1 cellular context compared by ENCODE assay signal in the genomic region with DNA sequence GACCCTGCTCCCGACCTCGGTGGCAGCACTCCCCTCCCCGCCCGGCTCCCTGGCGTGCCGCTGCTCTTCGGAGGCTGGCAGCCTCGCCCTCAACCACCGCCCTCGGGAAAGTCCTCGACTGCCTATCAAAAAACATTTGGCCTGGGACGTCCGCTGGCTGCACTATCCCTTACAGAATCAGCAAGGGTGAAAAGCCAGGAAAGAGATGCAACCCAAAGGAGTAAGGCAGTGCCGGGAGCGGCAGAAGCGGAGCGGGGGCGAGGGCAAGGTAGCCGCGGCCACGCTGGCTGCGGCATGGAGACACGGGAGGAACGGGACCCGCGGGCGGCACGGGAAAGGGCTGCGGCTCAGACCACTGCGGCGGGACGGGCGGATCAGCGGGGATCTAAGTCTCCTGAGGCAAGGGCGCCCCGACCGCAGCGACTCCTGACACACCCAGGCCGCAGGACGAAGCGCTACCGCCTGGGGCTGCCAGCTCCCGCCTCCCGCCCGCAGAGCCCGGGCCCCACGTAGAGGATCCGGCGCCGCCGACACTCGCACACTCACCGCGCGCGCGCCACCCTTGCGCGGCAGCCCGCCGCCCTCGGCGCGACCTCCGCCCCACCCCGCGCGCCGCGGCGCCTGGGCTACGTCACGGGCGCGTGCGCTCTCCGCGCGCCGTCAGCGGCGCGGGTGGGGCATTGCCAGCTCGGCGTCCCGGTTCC.
TF ChIP-seq lines count a peak whose summit lies in the region.

A gene with protein sequence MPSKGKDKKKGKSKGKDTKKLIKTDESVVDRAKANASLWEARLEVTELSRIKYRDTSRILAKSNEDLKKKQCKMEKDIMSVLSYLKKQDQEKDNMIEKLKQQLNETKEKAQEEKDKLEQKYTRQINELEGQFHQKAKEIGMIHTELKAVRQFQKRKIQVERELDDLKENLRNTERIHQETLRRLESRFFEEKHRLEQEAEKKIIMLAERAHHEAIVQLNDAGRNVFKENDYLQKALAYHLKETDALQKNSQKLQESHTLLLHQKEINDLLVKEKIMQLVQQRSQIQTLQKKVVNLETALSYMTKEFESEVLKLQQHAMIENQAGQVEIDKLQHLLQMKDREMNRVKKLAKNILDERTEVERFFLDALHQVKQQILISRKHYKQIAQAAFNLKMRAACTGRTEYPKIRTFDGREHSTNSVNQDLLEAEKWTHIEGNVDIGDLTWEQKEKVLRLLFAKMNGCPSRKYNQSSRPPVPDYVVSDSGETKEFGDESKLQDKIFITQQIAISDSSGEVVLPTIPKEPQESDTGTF (plus strand): TSS at position 646 of the 704 bp plus-strand sequence. CDS start 130 bp downstream, outside the sequence.
A gene with protein sequence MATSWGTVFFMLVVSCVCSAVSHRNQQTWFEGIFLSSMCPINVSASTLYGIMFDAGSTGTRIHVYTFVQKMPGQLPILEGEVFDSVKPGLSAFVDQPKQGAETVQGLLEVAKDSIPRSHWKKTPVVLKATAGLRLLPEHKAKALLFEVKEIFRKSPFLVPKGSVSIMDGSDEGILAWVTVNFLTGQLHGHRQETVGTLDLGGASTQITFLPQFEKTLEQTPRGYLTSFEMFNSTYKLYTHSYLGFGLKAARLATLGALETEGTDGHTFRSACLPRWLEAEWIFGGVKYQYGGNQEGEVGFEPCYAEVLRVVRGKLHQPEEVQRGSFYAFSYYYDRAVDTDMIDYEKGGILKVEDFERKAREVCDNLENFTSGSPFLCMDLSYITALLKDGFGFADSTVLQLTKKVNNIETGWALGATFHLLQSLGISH (minus strand): TSS at position 585 of the 704 bp plus-strand sequence. CDS start 31,186 bp downstream, outside the sequence.

TF ChIP-seq in GM12878, 131 proteins besides CTCF, POLR2A, EP300 and RAD21 (continues in another document):
- TF ChIP-seq, protein P1, sequence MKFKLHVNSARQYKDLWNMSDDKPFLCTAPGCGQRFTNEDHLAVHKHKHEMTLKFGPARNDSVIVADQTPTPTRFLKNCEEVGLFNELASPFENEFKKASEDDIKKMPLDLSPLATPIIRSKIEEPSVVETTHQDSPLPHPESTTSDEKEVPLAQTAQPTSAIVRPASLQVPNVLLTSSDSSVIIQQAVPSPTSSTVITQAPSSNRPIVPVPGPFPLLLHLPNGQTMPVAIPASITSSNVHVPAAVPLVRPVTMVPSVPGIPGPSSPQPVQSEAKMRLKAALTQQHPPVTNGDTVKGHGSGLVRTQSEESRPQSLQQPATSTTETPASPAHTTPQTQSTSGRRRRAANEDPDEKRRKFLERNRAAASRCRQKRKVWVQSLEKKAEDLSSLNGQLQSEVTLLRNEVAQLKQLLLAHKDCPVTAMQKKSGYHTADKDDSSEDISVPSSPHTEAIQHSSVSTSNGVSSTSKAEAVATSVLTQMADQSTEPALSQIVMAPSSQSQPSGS (IDR thresholded peaks at IDR 0.05; ENCODE audit: low read length), result no peak
- peak; percentile 10 for TF ChIP-seq SIX5 (IDR thresholded peaks at IDR 0.05; ENCODE audit: low read depth, low read length, severe bottlenecking)
- TF ChIP-seq RELA (IDR thresholded peaks at IDR 0.05; ENCODE audit: borderline replicate concordance, partially characterized antibody), result peak; percentile 19
- TF ChIP-seq, protein P2, sequence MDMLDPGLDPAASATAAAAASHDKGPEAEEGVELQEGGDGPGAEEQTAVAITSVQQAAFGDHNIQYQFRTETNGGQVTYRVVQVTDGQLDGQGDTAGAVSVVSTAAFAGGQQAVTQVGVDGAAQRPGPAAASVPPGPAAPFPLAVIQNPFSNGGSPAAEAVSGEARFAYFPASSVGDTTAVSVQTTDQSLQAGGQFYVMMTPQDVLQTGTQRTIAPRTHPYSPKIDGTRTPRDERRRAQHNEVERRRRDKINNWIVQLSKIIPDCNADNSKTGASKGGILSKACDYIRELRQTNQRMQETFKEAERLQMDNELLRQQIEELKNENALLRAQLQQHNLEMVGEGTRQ (IDR thresholded peaks at IDR 0.05; ENCODE audit: borderline replicate concordance, low read depth, low read length), result no peak
- TF ChIP-seq CBX3 (IDR thresholded peaks at IDR 0.05; ENCODE audit: borderline replicate concordance, low read depth), result no peak
- TF ChIP-seq, protein P3, sequence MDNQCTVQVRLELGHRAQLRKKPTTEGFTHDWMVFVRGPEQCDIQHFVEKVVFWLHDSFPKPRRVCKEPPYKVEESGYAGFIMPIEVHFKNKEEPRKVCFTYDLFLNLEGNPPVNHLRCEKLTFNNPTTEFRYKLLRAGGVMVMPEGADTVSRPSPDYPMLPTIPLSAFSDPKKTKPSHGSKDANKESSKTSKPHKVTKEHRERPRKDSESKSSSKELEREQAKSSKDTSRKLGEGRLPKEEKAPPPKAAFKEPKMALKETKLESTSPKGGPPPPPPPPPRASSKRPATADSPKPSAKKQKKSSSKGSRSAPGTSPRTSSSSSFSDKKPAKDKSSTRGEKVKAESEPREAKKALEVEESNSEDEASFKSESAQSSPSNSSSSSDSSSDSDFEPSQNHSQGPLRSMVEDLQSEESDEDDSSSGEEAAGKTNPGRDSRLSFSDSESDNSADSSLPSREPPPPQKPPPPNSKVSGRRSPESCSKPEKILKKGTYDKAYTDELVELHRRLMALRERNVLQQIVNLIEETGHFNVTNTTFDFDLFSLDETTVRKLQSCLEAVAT (IDR thresholded peaks at IDR 0.05), result no peak
- TF ChIP-seq, protein P4, sequence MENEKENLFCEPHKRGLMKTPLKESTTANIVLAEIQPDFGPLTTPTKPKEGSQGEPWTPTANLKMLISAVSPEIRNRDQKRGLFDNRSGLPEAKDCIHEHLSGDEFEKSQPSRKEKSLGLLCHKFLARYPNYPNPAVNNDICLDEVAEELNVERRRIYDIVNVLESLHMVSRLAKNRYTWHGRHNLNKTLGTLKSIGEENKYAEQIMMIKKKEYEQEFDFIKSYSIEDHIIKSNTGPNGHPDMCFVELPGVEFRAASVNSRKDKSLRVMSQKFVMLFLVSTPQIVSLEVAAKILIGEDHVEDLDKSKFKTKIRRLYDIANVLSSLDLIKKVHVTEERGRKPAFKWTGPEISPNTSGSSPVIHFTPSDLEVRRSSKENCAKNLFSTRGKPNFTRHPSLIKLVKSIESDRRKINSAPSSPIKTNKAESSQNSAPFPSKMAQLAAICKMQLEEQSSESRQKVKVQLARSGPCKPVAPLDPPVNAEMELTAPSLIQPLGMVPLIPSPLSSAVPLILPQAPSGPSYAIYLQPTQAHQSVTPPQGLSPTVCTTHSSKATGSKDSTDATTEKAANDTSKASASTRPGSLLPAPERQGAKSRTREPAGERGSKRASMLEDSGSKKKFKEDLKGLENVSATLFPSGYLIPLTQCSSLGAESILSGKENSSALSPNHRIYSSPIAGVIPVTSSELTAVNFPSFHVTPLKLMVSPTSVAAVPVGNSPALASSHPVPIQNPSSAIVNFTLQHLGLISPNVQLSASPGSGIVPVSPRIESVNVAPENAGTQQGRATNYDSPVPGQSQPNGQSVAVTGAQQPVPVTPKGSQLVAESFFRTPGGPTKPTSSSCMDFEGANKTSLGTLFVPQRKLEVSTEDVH (IDR thresholded peaks at IDR 0.05; ENCODE audit: low read depth, partially characterized antibody), result no peak
- TF ChIP-seq, protein P5, sequence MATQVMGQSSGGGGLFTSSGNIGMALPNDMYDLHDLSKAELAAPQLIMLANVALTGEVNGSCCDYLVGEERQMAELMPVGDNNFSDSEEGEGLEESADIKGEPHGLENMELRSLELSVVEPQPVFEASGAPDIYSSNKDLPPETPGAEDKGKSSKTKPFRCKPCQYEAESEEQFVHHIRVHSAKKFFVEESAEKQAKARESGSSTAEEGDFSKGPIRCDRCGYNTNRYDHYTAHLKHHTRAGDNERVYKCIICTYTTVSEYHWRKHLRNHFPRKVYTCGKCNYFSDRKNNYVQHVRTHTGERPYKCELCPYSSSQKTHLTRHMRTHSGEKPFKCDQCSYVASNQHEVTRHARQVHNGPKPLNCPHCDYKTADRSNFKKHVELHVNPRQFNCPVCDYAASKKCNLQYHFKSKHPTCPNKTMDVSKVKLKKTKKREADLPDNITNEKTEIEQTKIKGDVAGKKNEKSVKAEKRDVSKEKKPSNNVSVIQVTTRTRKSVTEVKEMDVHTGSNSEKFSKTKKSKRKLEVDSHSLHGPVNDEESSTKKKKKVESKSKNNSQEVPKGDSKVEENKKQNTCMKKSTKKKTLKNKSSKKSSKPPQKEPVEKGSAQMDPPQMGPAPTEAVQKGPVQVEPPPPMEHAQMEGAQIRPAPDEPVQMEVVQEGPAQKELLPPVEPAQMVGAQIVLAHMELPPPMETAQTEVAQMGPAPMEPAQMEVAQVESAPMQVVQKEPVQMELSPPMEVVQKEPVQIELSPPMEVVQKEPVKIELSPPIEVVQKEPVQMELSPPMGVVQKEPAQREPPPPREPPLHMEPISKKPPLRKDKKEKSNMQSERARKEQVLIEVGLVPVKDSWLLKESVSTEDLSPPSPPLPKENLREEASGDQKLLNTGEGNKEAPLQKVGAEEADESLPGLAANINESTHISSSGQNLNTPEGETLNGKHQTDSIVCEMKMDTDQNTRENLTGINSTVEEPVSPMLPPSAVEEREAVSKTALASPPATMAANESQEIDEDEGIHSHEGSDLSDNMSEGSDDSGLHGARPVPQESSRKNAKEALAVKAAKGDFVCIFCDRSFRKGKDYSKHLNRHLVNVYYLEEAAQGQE (IDR thresholded peaks at IDR 0.05; ENCODE audit: low read depth, low read length), result no peak
- TF ChIP-seq, protein P6, sequence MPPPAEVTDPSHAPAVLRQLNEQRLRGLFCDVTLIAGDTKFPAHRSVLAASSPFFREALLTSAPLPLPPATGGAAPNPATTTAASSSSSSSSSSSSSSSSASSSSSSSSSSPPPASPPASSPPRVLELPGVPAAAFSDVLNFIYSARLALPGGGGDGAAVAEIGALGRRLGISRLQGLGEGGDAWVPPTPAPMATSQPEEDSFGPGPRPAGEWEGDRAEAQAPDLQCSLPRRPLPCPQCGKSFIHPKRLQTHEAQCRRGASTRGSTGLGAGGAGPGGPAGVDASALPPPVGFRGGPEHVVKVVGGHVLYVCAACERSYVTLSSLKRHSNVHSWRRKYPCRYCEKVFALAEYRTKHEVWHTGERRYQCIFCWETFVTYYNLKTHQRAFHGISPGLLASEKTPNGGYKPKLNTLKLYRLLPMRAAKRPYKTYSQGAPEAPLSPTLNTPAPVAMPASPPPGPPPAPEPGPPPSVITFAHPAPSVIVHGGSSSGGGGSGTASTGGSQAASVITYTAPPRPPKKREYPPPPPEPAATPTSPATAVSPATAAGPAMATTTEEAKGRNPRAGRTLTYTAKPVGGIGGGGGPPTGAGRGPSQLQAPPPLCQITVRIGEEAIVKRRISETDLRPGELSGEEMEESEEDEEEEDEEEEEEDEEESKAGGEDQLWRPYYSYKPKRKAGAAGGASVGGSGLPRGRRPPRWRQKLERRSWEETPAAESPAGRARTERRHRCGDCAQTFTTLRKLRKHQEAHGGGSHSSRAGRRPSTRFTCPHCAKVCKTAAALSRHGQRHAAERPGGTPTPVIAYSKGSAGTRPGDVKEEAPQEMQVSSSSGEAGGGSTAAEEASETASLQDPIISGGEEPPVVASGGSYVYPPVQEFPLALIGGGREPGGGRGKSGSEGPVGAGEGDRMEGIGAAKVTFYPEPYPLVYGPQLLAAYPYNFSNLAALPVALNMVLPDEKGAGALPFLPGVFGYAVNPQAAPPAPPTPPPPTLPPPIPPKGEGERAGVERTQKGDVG (CRISPR knock-in tag; IDR thresholded peaks at IDR 0.05), result no peak
- TF ChIP-seq, protein P7, sequence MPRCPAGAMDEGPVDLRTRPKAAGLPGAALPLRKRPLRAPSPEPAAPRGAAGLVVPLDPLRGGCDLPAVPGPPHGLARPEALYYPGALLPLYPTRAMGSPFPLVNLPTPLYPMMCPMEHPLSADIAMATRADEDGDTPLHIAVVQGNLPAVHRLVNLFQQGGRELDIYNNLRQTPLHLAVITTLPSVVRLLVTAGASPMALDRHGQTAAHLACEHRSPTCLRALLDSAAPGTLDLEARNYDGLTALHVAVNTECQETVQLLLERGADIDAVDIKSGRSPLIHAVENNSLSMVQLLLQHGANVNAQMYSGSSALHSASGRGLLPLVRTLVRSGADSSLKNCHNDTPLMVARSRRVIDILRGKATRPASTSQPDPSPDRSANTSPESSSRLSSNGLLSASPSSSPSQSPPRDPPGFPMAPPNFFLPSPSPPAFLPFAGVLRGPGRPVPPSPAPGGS (IDR thresholded peaks at IDR 0.05; ENCODE audit: borderline replicate concordance, insufficient read depth, low read depth, low read length, poor library complexity, severe bottlenecking), result peak; percentile 5
- TF ChIP-seq IKZF2 (IDR thresholded peaks at IDR 0.05), result peak; percentile 25 to 49; a peak in 1 of 4 replicates
- TF ChIP-seq, protein P8, sequence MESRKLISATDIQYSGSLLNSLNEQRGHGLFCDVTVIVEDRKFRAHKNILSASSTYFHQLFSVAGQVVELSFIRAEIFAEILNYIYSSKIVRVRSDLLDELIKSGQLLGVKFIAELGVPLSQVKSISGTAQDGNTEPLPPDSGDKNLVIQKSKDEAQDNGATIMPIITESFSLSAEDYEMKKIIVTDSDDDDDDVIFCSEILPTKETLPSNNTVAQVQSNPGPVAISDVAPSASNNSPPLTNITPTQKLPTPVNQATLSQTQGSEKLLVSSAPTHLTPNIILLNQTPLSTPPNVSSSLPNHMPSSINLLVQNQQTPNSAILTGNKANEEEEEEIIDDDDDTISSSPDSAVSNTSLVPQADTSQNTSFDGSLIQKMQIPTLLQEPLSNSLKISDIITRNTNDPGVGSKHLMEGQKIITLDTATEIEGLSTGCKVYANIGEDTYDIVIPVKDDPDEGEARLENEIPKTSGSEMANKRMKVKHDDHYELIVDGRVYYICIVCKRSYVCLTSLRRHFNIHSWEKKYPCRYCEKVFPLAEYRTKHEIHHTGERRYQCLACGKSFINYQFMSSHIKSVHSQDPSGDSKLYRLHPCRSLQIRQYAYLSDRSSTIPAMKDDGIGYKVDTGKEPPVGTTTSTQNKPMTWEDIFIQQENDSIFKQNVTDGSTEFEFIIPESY (IDR thresholded peaks at IDR 0.05), result no peak
- no peak for TF ChIP-seq CBFB (IDR thresholded peaks at IDR 0.05; ENCODE audit: low read depth)
- TF ChIP-seq SMAD1 (IDR thresholded peaks at IDR 0.05; ENCODE audit: low read depth, partially characterized antibody), result no peak
- TF ChIP-seq ETV6 (conservative IDR thresholded peaks at IDR 0.05 in 1 of 2, IDR thresholded peaks at IDR 0.05 in 1 of 2; ENCODE audit: borderline replicate concordance in 1 of 2, low read depth in 1 of 2), result no peak
- TF ChIP-seq TCF3 (IDR thresholded peaks at IDR 0.05; ENCODE audit: borderline replicate concordance, insufficient read depth, low read depth, low read length), result 0 out of 2 replicates have a peak, but pooled peaks have one; percentile 16
- peak; percentile 91 for TF ChIP-seq BACH1 (IDR thresholded peaks at IDR 0.05; ENCODE audit: borderline replicate concordance)
- peak; percentile 24 to 65; a peak in 2 of 3 replicates for TF ChIP-seq EGR1 (IDR thresholded peaks at IDR 0.05; ENCODE audit: borderline replicate concordance in 1 of 2, low read depth in 2 of 2, low read length in 2 of 2)
- TF ChIP-seq, protein P9, sequence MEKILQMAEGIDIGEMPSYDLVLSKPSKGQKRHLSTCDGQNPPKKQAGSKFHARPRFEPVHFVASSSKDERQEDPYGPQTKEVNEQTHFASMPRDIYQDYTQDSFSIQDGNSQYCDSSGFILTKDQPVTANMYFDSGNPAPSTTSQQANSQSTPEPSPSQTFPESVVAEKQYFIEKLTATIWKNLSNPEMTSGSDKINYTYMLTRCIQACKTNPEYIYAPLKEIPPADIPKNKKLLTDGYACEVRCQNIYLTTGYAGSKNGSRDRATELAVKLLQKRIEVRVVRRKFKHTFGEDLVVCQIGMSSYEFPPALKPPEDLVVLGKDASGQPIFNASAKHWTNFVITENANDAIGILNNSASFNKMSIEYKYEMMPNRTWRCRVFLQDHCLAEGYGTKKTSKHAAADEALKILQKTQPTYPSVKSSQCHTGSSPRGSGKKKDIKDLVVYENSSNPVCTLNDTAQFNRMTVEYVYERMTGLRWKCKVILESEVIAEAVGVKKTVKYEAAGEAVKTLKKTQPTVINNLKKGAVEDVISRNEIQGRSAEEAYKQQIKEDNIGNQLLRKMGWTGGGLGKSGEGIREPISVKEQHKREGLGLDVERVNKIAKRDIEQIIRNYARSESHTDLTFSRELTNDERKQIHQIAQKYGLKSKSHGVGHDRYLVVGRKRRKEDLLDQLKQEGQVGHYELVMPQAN (conservative IDR thresholded peaks at IDR 0.05), result peak; percentile 90; the same call in 1 of the 2 replicates
- TF ChIP-seq MTA3 (IDR thresholded peaks at IDR 0.05; ENCODE audit: borderline replicate concordance, low read length), result no peak
- no peak for TF ChIP-seq KAT2A (conservative IDR thresholded peaks at IDR 0.05; ENCODE audit: control insufficient read depth, low read depth, low read length)
- no peak for TF ChIP-seq NFXL1 (IDR thresholded peaks at IDR 0.05; ENCODE audit: borderline replicate concordance)
